In genomic region chr17:63948521-63948920, GRCh38 we compare ENCODE assay signal across 22 cellular contexts. TPM values are rescaled to one million over a fixed set of nuclear protein-coding genes. Genes with fewer than 3 reads are reported as not detected.
DNase-seq lines count a peak whose midpoint lies in the region; ATAC-seq, FAIRE-seq and TF ChIP-seq lines count a peak whose summit lies in the region.
"Had no signal": no experiment of that assay in that cellular context is flagged by ENCODE, and none has a peak within 500 bp of the region (broad histone marks: within the 10 kb centered on the region; RNA-seq: fewer than 3 reads in every experiment).

No MANE protein-coding gene starts in this region.

- H3K27me3 ChIP-seq in left ventricle myocardium inferior (ENCODE audit: low read depth) (peaks cover 5% of the 10 kb centered on the region), K562 (ENCODE audit: control insufficient read depth in 2 of 2, insufficient read depth in 2 of 2, low read length in 2 of 2) (peaks cover 20 to 63% of the 10 kb centered on the region in 2 experiments; a peak in 4 of 5 replicates), spleen (replicated peaks in 1 of 7) (no peaks in the 10 kb centered on the region)

- WGBS in K562 (ENCODE audit: insufficient coverage, low coverage, missing lambda C conversion rate): 0% methylated on average over 7 of the region's 9 CpGs
- WGBS in spleen, 5 donors: 93 to 95% (median 95%) methylated on average over 9 of the region's 9 CpGs

- no peak overlapping the region for H2AFZ ChIP-seq in K562 (ENCODE audit: low read depth, low read length)

- CTCF ChIA-PET in K562 (lab: Yijun Ruan, JAX; ENCODE audit: low intra/inter-chr PET ratio): no interaction called here

- peaks cover 8% of the 10 kb centered on the region; the same call in 1 of the 2 replicates for H4K20me1 ChIP-seq in K562 (replicated peaks; ENCODE audit: control insufficient read depth, insufficient read depth, low read length)

- peaks cover 17% of the 10 kb centered on the region for H3K4me1 ChIP-seq in left ventricle myocardium inferior
- peaks cover 3 to 28% of the 10 kb centered on the region in 2 experiments; a peak in 3 of 5 replicates for H3K4me1 ChIP-seq in K562 (replicated peaks in 1 of 2; ENCODE audit: control insufficient read depth in 2 of 2, insufficient read depth in 2 of 2, low read length in 2 of 2)
- peaks cover 11 to 84% (median 38%) of the 10 kb centered on the region in 6 donors for H3K4me1 ChIP-seq in spleen
- H3K4me1 ChIP-seq: A549 had no signal

- no peak overlapping the region for H3K4me2 ChIP-seq in K562 (ENCODE audit: insufficient read depth, low read length)
- H3K4me2 ChIP-seq: A549, KMS-11 had no signal

- H3K9me3 ChIP-seq in left ventricle myocardium inferior (replicated peaks) (no peaks in the 10 kb centered on the region), K562 (replicated peaks; ENCODE audit: control insufficient read depth, insufficient read depth, low read depth, low read length) (no peaks in the 10 kb centered on the region), spleen (no peaks in the 10 kb centered on the region)
- H3K9me3 ChIP-seq: A549 had no signal

- POLR2A ChIA-PET in K562 (lab: Yijun Ruan, JAX): no interaction called here

- H3K27ac ChIP-seq in left ventricle myocardium inferior (replicated peaks): no peak overlapping the region
- no peak overlapping the region for H3K27ac ChIP-seq in K562 (ENCODE audit: extremely low read depth, low read depth, low read length)
- no peak overlapping the region for H3K27ac ChIP-seq in spleen
- H3K27ac ChIP-seq: 22Rv1, A549, KMS-11 had no signal

- no peak overlapping the region for H3K4me3 ChIP-seq in left ventricle myocardium inferior
- no peak overlapping the region for H3K4me3 ChIP-seq in K562
- no peak overlapping the region for H3K4me3 ChIP-seq in spleen
- H3K4me3 ChIP-seq: A549 had no signal

- no peak for FAIRE-seq in K562 (lab: Jason Lieb, UNC)
- FAIRE-seq: A549, G401.6, GM12891, GM18507 had no signal

- ATAC-seq in Right ventricle myocardium inferior (no peak), K562 (no peak), GM19324 (IDR thresholded peaks at IDR 0.05; ENCODE audit: low FRiP score, unreplicated experiment) (no peak)
- ATAC-seq: A549, HCT116 had no signal

- TF ChIP-seq POLR2A in K562 (conservative IDR thresholded peaks at IDR 0.05) (no peak), spleen (IDR thresholded peaks at IDR 0.05) (no peak)

- H3K79me2 ChIP-seq in K562 (ENCODE audit: control insufficient read depth, insufficient read depth, low read length): no peaks in the 10 kb centered on the region

- H3K36me3 ChIP-seq in left ventricle myocardium inferior (no peaks in the 10 kb centered on the region), K562 (ENCODE audit: control insufficient read depth, insufficient read depth, low read length) (no peaks in the 10 kb centered on the region), spleen (no peaks in the 10 kb centered on the region)

- TF ChIP-seq RAD21 in K562 (CRISPR knock-in tag; conservative IDR thresholded peaks at IDR 0.05 in 1 of 2, IDR thresholded peaks at IDR 0.05 in 1 of 2): no peak

- intact Hi-C loops in Right ventricle myocardium inferior (cut with DNase I): loop anchor here (5.0 kb wide), 1 partner anchor 39 kb away; no protein-coding TSS in a partner anchor
- intact Hi-C loops in left ventricle myocardium inferior (cut with micrococcal nuclease): no loop called here
- intact Hi-C loops in K562 (cut with micrococcal nuclease): loop anchor here (5.0 to 10.0 kb wide), 2 partner anchors 44 to 76 kb away; partner anchors contain the start of gene ICAM2
- intact Hi-C loops in spleen (cut with DNase I; ENCODE audit: low total_unique reads): no loop called here

- H3K9me1 ChIP-seq in K562 (ENCODE audit: control insufficient read depth, insufficient read depth, low read length): no peaks in the 10 kb centered on the region

- no peak for TF ChIP-seq EP300 in K562 (IDR thresholded peaks at IDR 0.05; ENCODE audit: low read length)

- TF ChIP-seq CTCF in left ventricle myocardium inferior (IDR thresholded peaks at IDR 0.05; ENCODE audit: borderline replicate concordance): no peak
- TF ChIP-seq CTCF in K562 (IDR thresholded peaks at IDR 0.05 in 2 of 3, conservative IDR thresholded peaks at IDR 0.05 in 1 of 3; ENCODE audit: insufficient read depth in 2 of 3, low read depth in 1 of 3, low read length in 3 of 3): no peak
- no peak for TF ChIP-seq CTCF in spleen (IDR thresholded peaks at IDR 0.05 in 8 of 11, conservative IDR thresholded peaks at IDR 0.05 in 3 of 11)

- no peak overlapping the region for H3K9ac ChIP-seq in K562 (ENCODE audit: insufficient read depth in 1 of 2, low read depth in 2 of 2, low read length in 2 of 2)
- H3K9ac ChIP-seq: KMS-11 had no signal

- DNase-seq in Right ventricle myocardium inferior (ENCODE audit: missing footprints): peak; percentile 20
- no peak for DNase-seq in left ventricle myocardium inferior
- no peak for DNase-seq in K562 (ENCODE audit: extremely low read depth in 1 of 4, low spot score in 3 of 4)
- peak; percentile 66 for DNase-seq in spleen
- DNase-seq in T-helper 9 cell: no peak
- DNase-seq in DMS 273 treated with DMSO at 0.1 percent for 48 hours (lab: John Stamatoyannopoulos, UW): no peak
- DNase-seq: AML-193; C1 segment of cervical spinal cord; CD4-positive, CD25-positive, alpha-beta regulatory T cell; CD8-positive, alpha-beta memory T cell; COR-L47; GOT3; H7; HFFc6 had no signal

- in situ Hi-C loops in K562 (cut with MboI): no loop called here

- BruUV-seq in K562 (replicated peaks; lab: Mats Ljungman, UMichigan): no TSS peak

RNA-seq across cellular contexts. Expression of gene CD79B, which starts 16.4 kb away (rescaled TPM):
- 6.9 TPM for total RNA-seq in Right ventricle myocardium inferior
- total RNA-seq in left ventricle myocardium inferior: 4.6 TPM
- total RNA-seq in K562 (2011; cell fraction: chromatin; rRNA removed; ENCODE audit: low replicate concordance): not detected in 2 replicates
- not detected in 2 replicates for total RNA-seq in K562 (2011; cell fraction: nucleolus; rRNA removed)
- 0.59 TPM in 1 of 2 replicates, not detected in the other for total RNA-seq in K562 (2011; cell fraction: nucleoplasm; rRNA removed)
- total RNA-seq in K562 (2014; rRNA removed): not detected in 2 replicates
- total RNA-seq in K562 (2014; rRNA removed; fragmentation: Illumina TruSeq; extraction: Trizol): 0.44 TPM in 1 of 2 replicates, not detected in the other
- total RNA-seq in K562 (2015; rRNA removed; fragmentation: Illumina TruSeq; extraction: Trizol): not detected in 2 replicates
- total RNA-seq in K562 (2021): 0.38 and 0.62 TPM in 2 replicates
- polyA plus RNA-seq in K562 (2011; rRNA removed): 0.34 and 0.50 TPM in 2 replicates
- polyA plus RNA-seq in K562 (2011; cell fraction: cytosol; rRNA removed): 0.36 and 0.80 TPM in 2 replicates
- polyA plus RNA-seq in K562 (2011; cell fraction: nucleus; rRNA removed): 0.38 and 0.46 TPM in 2 replicates
- polyA plus RNA-seq in K562 (2012): 0.86 and 0.99 TPM in 2 replicates
- polyA plus RNA-seq in K562 (2014; fragmentation: Illumina TruSeq; extraction: Trizol): 0.12 and 0.39 TPM in 2 replicates
- under 1 TPM; 0.15 to 0.18 TPM for polyA plus RNA-seq in K562 (2014; fragmentation: Nextera tagmentation; extraction: Ambion mirVana)
- polyA plus RNA-seq in K562 (2014; rRNA removed): 0.57 TPM in 1 of 2 replicates, not detected in the other
- not detected in 2 replicates for polyA minus RNA-seq in K562 (2011; rRNA and poly(A)+ RNA removed)
- polyA minus RNA-seq in K562 (2011; cell fraction: cytosol; rRNA and poly(A)+ RNA removed): not detected in 2 replicates
- not detected in 2 replicates for polyA minus RNA-seq in K562 (2011; cell fraction: nucleus; rRNA and poly(A)+ RNA removed)
- total RNA-seq in spleen: 100 to 1,000 TPM; 149 to 226 (median 192) TPM
- polyA plus RNA-seq in spleen: 100 to 1,000 TPM; 386 to 659 (median 624) TPM

RNA-seq across cellular contexts. Expression of gene SCN4A, which starts 24.2 kb away (rescaled TPM):
- total RNA-seq in Right ventricle myocardium inferior: 0.32 TPM
- total RNA-seq in left ventricle myocardium inferior: 1.2 TPM
- total RNA-seq in K562 (2011; cell fraction: chromatin; rRNA removed; ENCODE audit: low replicate concordance): 2.2 and 9.7 TPM in 2 replicates
- total RNA-seq in K562 (2011; cell fraction: nucleolus; rRNA removed): 4.7 and 5.7 TPM in 2 replicates
- 2.8 and 3.1 TPM in 2 replicates for total RNA-seq in K562 (2011; cell fraction: nucleoplasm; rRNA removed)
- total RNA-seq in K562 (2014; rRNA removed): 1.6 and 1.8 TPM in 2 replicates
- total RNA-seq in K562 (2014; rRNA removed; fragmentation: Illumina TruSeq; extraction: Trizol): 0.73 and 1.4 TPM in 2 replicates
- total RNA-seq in K562 (2015; rRNA removed; fragmentation: Illumina TruSeq; extraction: Trizol): 0.08 and 0.29 TPM in 2 replicates
- total RNA-seq in K562 (2021): 1.1 and 1.4 TPM in 2 replicates
- polyA plus RNA-seq in K562 (2011; rRNA removed): 0.50 and 0.60 TPM in 2 replicates
- 0.21 and 0.37 TPM in 2 replicates for polyA plus RNA-seq in K562 (2011; cell fraction: cytosol; rRNA removed)
- 0.91 and 1.9 TPM in 2 replicates for polyA plus RNA-seq in K562 (2011; cell fraction: nucleus; rRNA removed)
- polyA plus RNA-seq in K562 (2012): 0.78 and 3.2 TPM in 2 replicates
- polyA plus RNA-seq in K562 (2014; fragmentation: Illumina TruSeq; extraction: Trizol): 1.9 and 4.6 TPM in 2 replicates
- polyA plus RNA-seq in K562 (2014; fragmentation: Nextera tagmentation; extraction: Ambion mirVana): 1 to 10 TPM; 1.7 to 2.6 TPM
- polyA plus RNA-seq in K562 (2014; rRNA removed): 0.54 and 2.1 TPM in 2 replicates
- polyA minus RNA-seq in K562 (2011; rRNA and poly(A)+ RNA removed): 1.5 and 2.6 TPM in 2 replicates
- not detected in 2 replicates for polyA minus RNA-seq in K562 (2011; cell fraction: cytosol; rRNA and poly(A)+ RNA removed)
- polyA minus RNA-seq in K562 (2011; cell fraction: nucleus; rRNA and poly(A)+ RNA removed): 3.4 and 4.6 TPM in 2 replicates
- 1 to 10 TPM in 5 of 7 donors, under 1 TPM in 2; 0.54 to 4.0 (median 1.3) TPM for total RNA-seq in spleen
- polyA plus RNA-seq in spleen: under 1 TPM; 0.14 to 0.70 (median 0.26) TPM
- total RNA-seq: CD4-positive, CD25-positive, alpha-beta regulatory T cell; HFFc6 had no signal
- polyA plus RNA-seq: CD4-positive, CD25-positive, alpha-beta regulatory T cell; CD8-positive, alpha-beta memory T cell had no signal

RNA-seq across cellular contexts. Expression of gene GH1, which starts 29.9 kb away (rescaled TPM):
- total RNA-seq in Right ventricle myocardium inferior: not detected
- total RNA-seq in left ventricle myocardium inferior: not detected
- total RNA-seq in K562 (2011; cell fraction: chromatin; rRNA removed; ENCODE audit: low replicate concordance): not detected in 2 replicates
- not detected in 2 replicates for total RNA-seq in K562 (2011; cell fraction: nucleolus; rRNA removed)
- total RNA-seq in K562 (2011; cell fraction: nucleoplasm; rRNA removed): not detected in 2 replicates
- not detected in 2 replicates for total RNA-seq in K562 (2014; rRNA removed)
- total RNA-seq in K562 (2014; rRNA removed; fragmentation: Illumina TruSeq; extraction: Trizol): not detected in 2 replicates
- total RNA-seq in K562 (2015; rRNA removed; fragmentation: Illumina TruSeq; extraction: Trizol): not detected in 2 replicates
- total RNA-seq in K562 (2021): not detected in 2 replicates
- not detected in 2 replicates for polyA plus RNA-seq in K562 (2011; rRNA removed)
- polyA plus RNA-seq in K562 (2011; cell fraction: cytosol; rRNA removed): not detected in 2 replicates
- not detected in 2 replicates for polyA plus RNA-seq in K562 (2011; cell fraction: nucleus; rRNA removed)
- not detected in 2 replicates for polyA plus RNA-seq in K562 (2012)
- polyA plus RNA-seq in K562 (2014; fragmentation: Illumina TruSeq; extraction: Trizol): not detected in 2 replicates
- not detected for polyA plus RNA-seq in K562 (2014; fragmentation: Nextera tagmentation; extraction: Ambion mirVana)
- not detected in 2 replicates for polyA plus RNA-seq in K562 (2014; rRNA removed)
- not detected in 2 replicates for polyA minus RNA-seq in K562 (2011; rRNA and poly(A)+ RNA removed)
- not detected in 2 replicates for polyA minus RNA-seq in K562 (2011; cell fraction: cytosol; rRNA and poly(A)+ RNA removed)
- not detected in 2 replicates for polyA minus RNA-seq in K562 (2011; cell fraction: nucleus; rRNA and poly(A)+ RNA removed)
- 1 to 10 TPM in 2 of 7 donors, under 1 TPM in 3, not detected in 2; 0.47 to 1.4 (median 0.79) TPM for total RNA-seq in spleen
- polyA plus RNA-seq in spleen: 1 to 10 TPM in 1 of 3 donors, under 1 TPM in 2; 0.29 to 1.5 (median 0.65) TPM
- total RNA-seq: CD4-positive, CD25-positive, alpha-beta regulatory T cell; CD8-positive, alpha-beta memory T cell; H7; HFFc6 had no signal
- polyA plus RNA-seq: A549; CD8-positive, alpha-beta memory T cell had no signal

RNA-seq across cellular contexts. Expression of gene CSHL1, which starts 37.5 kb away (rescaled TPM):
- total RNA-seq in Right ventricle myocardium inferior (not detected), left ventricle myocardium inferior (not detected), K562 (2014; rRNA removed) (not detected in 2 replicates), K562 (2014; rRNA removed; fragmentation: Illumina TruSeq; extraction: Trizol) (not detected in 2 replicates), K562 (2015; rRNA removed; fragmentation: Illumina TruSeq; extraction: Trizol) (not detected in 2 replicates), K562 (2021) (not detected in 2 replicates), spleen (not detected)
- not detected in 2 replicates for total RNA-seq in K562 (2011; cell fraction: chromatin; rRNA removed; ENCODE audit: low replicate concordance)
- total RNA-seq in K562 (2011; cell fraction: nucleolus; rRNA removed): not detected in 2 replicates
- total RNA-seq in K562 (2011; cell fraction: nucleoplasm; rRNA removed): not detected in 2 replicates
- polyA plus RNA-seq in K562 (2011; rRNA removed) (not detected in 2 replicates), K562 (2014; fragmentation: Illumina TruSeq; extraction: Trizol) (not detected in 2 replicates), K562 (2014; fragmentation: Nextera tagmentation; extraction: Ambion mirVana) (not detected), K562 (2014; rRNA removed) (not detected in 2 replicates), spleen (under 1 TPM in 1 of 3 donors, not detected in 2; 0.06 TPM)
- polyA plus RNA-seq in K562 (2011; cell fraction: cytosol; rRNA removed): not detected in 2 replicates
- not detected in 2 replicates for polyA plus RNA-seq in K562 (2011; cell fraction: nucleus; rRNA removed)
- not detected in 2 replicates for polyA plus RNA-seq in K562 (2012)
- not detected in 2 replicates for polyA minus RNA-seq in K562 (2011; rRNA and poly(A)+ RNA removed)
- polyA minus RNA-seq in K562 (2011; cell fraction: cytosol; rRNA and poly(A)+ RNA removed): not detected in 2 replicates
- polyA minus RNA-seq in K562 (2011; cell fraction: nucleus; rRNA and poly(A)+ RNA removed): not detected in 2 replicates
- total RNA-seq: CD4-positive, CD25-positive, alpha-beta regulatory T cell; CD8-positive, alpha-beta memory T cell; H7; HFFc6 had no signal
- polyA plus RNA-seq: A549; CD4-positive, CD25-positive, alpha-beta regulatory T cell; CD8-positive, alpha-beta memory T cell had no signal

RNA-seq across cellular contexts. Expression of gene PRR29, which starts 49.6 kb away (rescaled TPM):
- total RNA-seq in Right ventricle myocardium inferior (0.51 TPM), left ventricle myocardium inferior (not detected), K562 (2014; rRNA removed) (not detected in 2 replicates), K562 (2014; rRNA removed; fragmentation: Illumina TruSeq; extraction: Trizol) (not detected in 2 replicates), K562 (2015; rRNA removed; fragmentation: Illumina TruSeq; extraction: Trizol) (not detected in 2 replicates), K562 (2021) (0.04 TPM in 1 of 2 replicates, not detected in the other), spleen (1 to 10 TPM; 1.6 to 9.1 (median 3.5) TPM)
- total RNA-seq in K562 (2011; cell fraction: chromatin; rRNA removed; ENCODE audit: low replicate concordance): 0.42 and 1.0 TPM in 2 replicates
- total RNA-seq in K562 (2011; cell fraction: nucleolus; rRNA removed): 0.26 and 0.67 TPM in 2 replicates
- total RNA-seq in K562 (2011; cell fraction: nucleoplasm; rRNA removed): 0.22 TPM in 1 of 2 replicates, not detected in the other
- polyA plus RNA-seq in K562 (2011; rRNA removed) (not detected in 2 replicates), K562 (2014; fragmentation: Illumina TruSeq; extraction: Trizol) (0.10 and 0.18 TPM in 2 replicates), K562 (2014; fragmentation: Nextera tagmentation; extraction: Ambion mirVana) (under 1 TPM; 0.08 to 0.20 TPM), K562 (2014; rRNA removed) (0.11 and 0.58 TPM in 2 replicates), spleen (1 to 10 TPM in 1 of 3 donors, under 1 TPM in 2; 0.65 to 3.6 (median 0.73) TPM)
- polyA plus RNA-seq in K562 (2011; cell fraction: cytosol; rRNA removed): 0.12 TPM in 1 of 2 replicates, not detected in the other
- polyA plus RNA-seq in K562 (2011; cell fraction: nucleus; rRNA removed): 0.18 and 0.55 TPM in 2 replicates
- polyA plus RNA-seq in K562 (2012): 2.3 and 2.6 TPM in 2 replicates
- not detected in 2 replicates for polyA minus RNA-seq in K562 (2011; rRNA and poly(A)+ RNA removed)
- polyA minus RNA-seq in K562 (2011; cell fraction: cytosol; rRNA and poly(A)+ RNA removed): not detected in 2 replicates
- polyA minus RNA-seq in K562 (2011; cell fraction: nucleus; rRNA and poly(A)+ RNA removed): 0.27 and 0.44 TPM in 2 replicates

Comparison
In these comparisons a context has a peak if more than half of its experiments do, and no peak if none do; other contexts are left out.
1. DNase-seq: peak in Right ventricle myocardium inferior (single experiment) and spleen (single experiment); none in left ventricle myocardium inferior (single experiment), K562 (0 of 4), T-helper 9 cell (single experiment) and DMS 273 treated with DMSO at 0.1 percent for 48 hours (single experiment).
2. intact Hi-C loops: an anchor here in Right ventricle myocardium inferior (5.0 kb wide) and K562 (5.0 to 10.0 kb wide); none called in left ventricle myocardium inferior and spleen.
3. RNA of gene CD79B, which starts 16.4 kb away (total RNA-seq): 149 to 226 TPM in spleen; 6.9 TPM in Right ventricle myocardium inferior (single experiment), 4.6 TPM in left ventricle myocardium inferior (single experiment) and 0.38 to 0.62 TPM in K562; every median in the first group is over 10 times any median in the second.